In genomic region chr1:234972411-234973191, GRCh38 we compare ENCODE assay signal across 12 cellular contexts.
DNase-seq lines count a peak whose midpoint lies in the region; ATAC-seq, FAIRE-seq and TF ChIP-seq lines count a peak whose summit lies in the region.
"Had no signal": no experiment of that assay in that cellular context is flagged by ENCODE, and none has a peak within 500 bp of the region (broad histone marks: within the 10 kb centered on the region; RNA-seq: fewer than 3 reads in every experiment).

No MANE protein-coding gene starts in this region.

- no TSS peak for BruUV-seq in K562 (replicated peaks; lab: Mats Ljungman, UMichigan)

- H3K4me2 ChIP-seq in K562 (ENCODE audit: insufficient read depth, low read length) (no peak overlapping the region), neuronal stem cell (ENCODE audit: insufficient read depth, low read length, poor library complexity, severe bottlenecking) (no peak overlapping the region)

- H2BK120ac ChIP-seq in neuronal stem cell (ENCODE audit: low read depth, low read length): peak overlapping the region; percentile 27

- H3K9ac ChIP-seq in HUES64 (ENCODE audit: low read depth, low read length) (no peak overlapping the region), K562 (ENCODE audit: insufficient read depth in 1 of 2, low read depth in 2 of 2, low read length in 2 of 2) (peak overlapping the region in 1 of 2 experiments; percentile 49; a peak in 3 of 4 replicates), neuronal stem cell (ENCODE audit: low read depth, low read length, poor library complexity) (no peak overlapping the region)

- no peaks in the 10 kb centered on the region for H4K20me1 ChIP-seq in K562 (replicated peaks; ENCODE audit: control insufficient read depth, insufficient read depth, low read length)

- H3K27me3 ChIP-seq in HUES64 (ENCODE audit: insufficient read depth, low read length) (no peaks in the 10 kb centered on the region), K562 (ENCODE audit: control insufficient read depth in 2 of 2, insufficient read depth in 2 of 2, low read length in 2 of 2) (no peaks in the 10 kb centered on the region), neuronal stem cell (ENCODE audit: control insufficient read depth in 3 of 3, insufficient read depth in 3 of 3, low read depth in 1 of 3, low read length in 3 of 3) (no peaks in the 10 kb centered on the region)
- H3K27me3 ChIP-seq: dorsolateral prefrontal cortex, MG63 had no signal

- H2BK5ac ChIP-seq in neuronal stem cell (ENCODE audit: low read length): no peak overlapping the region

- no peaks in the 10 kb centered on the region for H3K9me1 ChIP-seq in K562 (ENCODE audit: control insufficient read depth, insufficient read depth, low read length)

- no peak for TF ChIP-seq EP300 in K562 (IDR thresholded peaks at IDR 0.05; ENCODE audit: low read length)

- CTCF ChIA-PET in K562 (lab: Yijun Ruan, JAX; ENCODE audit: low intra/inter-chr PET ratio): no interaction called here

- ATAC-seq in K562 (no peak), GM19035 (IDR thresholded peaks at IDR 0.05; ENCODE audit: unreplicated experiment) (no peak), GM18517 (IDR thresholded peaks at IDR 0.05; ENCODE audit: unreplicated experiment) (no peak)

- TF ChIP-seq RAD21 in K562 (CRISPR knock-in tag; conservative IDR thresholded peaks at IDR 0.05 in 1 of 2, IDR thresholded peaks at IDR 0.05 in 1 of 2): no peak

- H3K79me2 ChIP-seq in K562 (ENCODE audit: control insufficient read depth, insufficient read depth, low read length): no peaks in the 10 kb centered on the region

- H3K9me3 ChIP-seq in HUES64 (ENCODE audit: insufficient read depth, low read depth, low read length) (no peaks in the 10 kb centered on the region), K562 (replicated peaks; ENCODE audit: control insufficient read depth, insufficient read depth, low read depth, low read length) (no peaks in the 10 kb centered on the region), neuronal stem cell (replicated peaks in 1 of 2; ENCODE audit: control insufficient read depth in 2 of 2, insufficient read depth in 1 of 2, low read depth in 1 of 2, low read length in 2 of 2) (no peaks in the 10 kb centered on the region)
- H3K9me3 ChIP-seq: MG63 had no signal

- H4K91ac ChIP-seq in neuronal stem cell (ENCODE audit: low read depth, low read length, poor library complexity): no peak overlapping the region

- H3K27ac ChIP-seq in HUES64 (ENCODE audit: low read depth, low read length): peak overlapping the region; percentile 10; the same call in 1 of the 2 replicates
- no peak overlapping the region; the same call in 2 of the 3 replicates for H3K27ac ChIP-seq in K562 (ENCODE audit: extremely low read depth, low read depth, low read length)
- no peak overlapping the region for H3K27ac ChIP-seq in neuronal stem cell (replicated peaks; ENCODE audit: low read length)

- H2BK15ac ChIP-seq in neuronal stem cell (ENCODE audit: low read length): no peak overlapping the region

- H3K4me1 ChIP-seq in HUES64 (ENCODE audit: insufficient read depth, low read length) (peaks cover 48% of the 10 kb centered on the region), K562 (replicated peaks in 1 of 2; ENCODE audit: control insufficient read depth in 2 of 2, insufficient read depth in 2 of 2, low read length in 2 of 2) (peaks cover 35 to 82% of the 10 kb centered on the region in 2 experiments), neuronal stem cell (ENCODE audit: control insufficient read depth in 2 of 2, insufficient read depth in 1 of 2, low read depth in 1 of 2, low read length in 2 of 2) (peaks cover 29 to 34% of the 10 kb centered on the region in 2 donors)

- H3K18ac ChIP-seq in neuronal stem cell (ENCODE audit: low read length): peak overlapping the region; percentile 13

- TF ChIP-seq CTCF in AG10803 (conservative IDR thresholded peaks at IDR 0.05; ENCODE audit: low read length) (no peak), K562 (IDR thresholded peaks at IDR 0.05 in 2 of 3, conservative IDR thresholded peaks at IDR 0.05 in 1 of 3; ENCODE audit: insufficient read depth in 2 of 3, low read depth in 1 of 3, low read length in 3 of 3) (no peak)

- H3K79me1 ChIP-seq in neuronal stem cell (ENCODE audit: low read depth, low read length): no peaks in the 10 kb centered on the region

- in situ Hi-C loops in K562 (cut with MboI): no loop called here

- TF ChIP-seq POLR2A in K562 (conservative IDR thresholded peaks at IDR 0.05): no peak

- no peak for FAIRE-seq in K562 (lab: Jason Lieb, UNC)
- FAIRE-seq: islet of Langerhans had no signal

- no peak overlapping the region for H4K8ac ChIP-seq in neuronal stem cell (ENCODE audit: low read depth, low read length)

- WGBS in HUES64: 72% methylated on average over 19 of the region's 19 CpGs
- 65% methylated on average over 19 of the region's 19 CpGs for WGBS in K562 (ENCODE audit: insufficient coverage, low coverage, missing lambda C conversion rate)
- no CpG with 5 or more reads among the region's 19 CpGs for whole genome bisulfite sequencing in neuronal stem cell (ENCODE audit: extremely low coverage in 2 of 2, insufficient read length in 2 of 2, insufficient replicate concordance in 1 of 2), 2 donors

- no peak overlapping the region for H3K14ac ChIP-seq in neuronal stem cell (ENCODE audit: low read length)

- POLR2A ChIA-PET in K562 (lab: Yijun Ruan, JAX): interaction anchor here (0.5 to 1.5 kb wide), 4 partner anchors 10 to 253 kb away, joined by 3 to 5 read pairs (median 3); no protein-coding TSS in a partner anchor

- no peak overlapping the region for H2AK5ac ChIP-seq in neuronal stem cell (ENCODE audit: low read depth, low read length)

- intact Hi-C loops in K562 (cut with micrococcal nuclease): loop anchor here (5.0 kb wide), 1 partner anchor 360 kb away; the partner anchor contains the start of gene IRF2BP2

- H3K4me3 ChIP-seq in AG10803 (ENCODE audit: low read length): no peak overlapping the region
- no peak overlapping the region for H3K4me3 ChIP-seq in HUES64 (ENCODE audit: low read length)
- H3K4me3 ChIP-seq in K562: no peak overlapping the region
- no peak overlapping the region for H3K4me3 ChIP-seq in neuronal stem cell (ENCODE audit: low read length in 2 of 2)
- H3K4me3 ChIP-seq: dorsolateral prefrontal cortex, MG63 had no signal

- H2AFZ ChIP-seq in K562 (ENCODE audit: low read depth, low read length) (peak overlapping the region; percentile 73), neuronal stem cell (ENCODE audit: low read length) (no peak overlapping the region)

- no peak overlapping the region for H3K4ac ChIP-seq in neuronal stem cell (ENCODE audit: low read length)

- H3K36me3 ChIP-seq in HUES64 (ENCODE audit: insufficient read depth, low read length): no peaks in the 10 kb centered on the region
- H3K36me3 ChIP-seq in K562 (ENCODE audit: control insufficient read depth, insufficient read depth, low read length): no peaks in the 10 kb centered on the region
- no peaks in the 10 kb centered on the region for H3K36me3 ChIP-seq in neuronal stem cell (replicated peaks in 1 of 2; ENCODE audit: control insufficient read depth in 2 of 2, insufficient read depth in 2 of 2, low read length in 2 of 2)
- H3K36me3 ChIP-seq: MG63 had no signal

- H2BK12ac ChIP-seq in neuronal stem cell (ENCODE audit: low read length): peak overlapping the region; percentile 42

- peak; percentile 48 for DNase-seq in AG10803 (ENCODE audit: low read depth)
- DNase-seq in K562 (ENCODE audit: extremely low read depth in 1 of 4, low spot score in 3 of 4): no peak
- DNase-seq in neuronal stem cell (ENCODE audit: low spot score): no peak
- no peak for DNase-seq in activated gamma-delta T cell (lab: John Stamatoyannopoulos, UW)
- DNase-seq in hippocampal formation (lab: John Stamatoyannopoulos, UW): no peak
- DNase-seq: DMS 273 treated with DMSO at 0.1 percent for 48 hours, MG63 had no signal

- H3K23ac ChIP-seq in neuronal stem cell (ENCODE audit: low read depth, low read length, poor library complexity): no peak overlapping the region

TF ChIP-seq in K562, 482 proteins besides CTCF, POLR2A, EP300 and RAD21 (continues in another document):
- no peak for TF ChIP-seq CTCFL (IDR thresholded peaks at IDR 0.05; ENCODE audit: borderline replicate concordance, insufficient read depth, low read depth, low read length, poor library complexity, severe bottlenecking)
- TF ChIP-seq NBN (IDR thresholded peaks at IDR 0.05; ENCODE audit: low read depth): no peak
- TF ChIP-seq MEIS2 (IDR thresholded peaks at IDR 0.05; ENCODE audit: partially characterized antibody): peak; percentile 84
- TF ChIP-seq SAP30 (IDR thresholded peaks at IDR 0.05; ENCODE audit: borderline replicate concordance, insufficient read depth, low read depth, low read length, poor library complexity, severe bottlenecking): no peak
- TF ChIP-seq CHD4 (IDR thresholded peaks at IDR 0.05; ENCODE audit: insufficient read depth, insufficient replicate concordance, low read depth, low read length, poor library complexity, severe bottlenecking): no peak
- TF ChIP-seq DMBX1 (CRISPR knock-in tag; IDR thresholded peaks at IDR 0.05; ENCODE audit: borderline replicate concordance): peak; percentile 59; the same call in 1 of the 2 replicates
- no peak for TF ChIP-seq PML (IDR thresholded peaks at IDR 0.05; ENCODE audit: low read length)
